In the genomic region with DNA sequence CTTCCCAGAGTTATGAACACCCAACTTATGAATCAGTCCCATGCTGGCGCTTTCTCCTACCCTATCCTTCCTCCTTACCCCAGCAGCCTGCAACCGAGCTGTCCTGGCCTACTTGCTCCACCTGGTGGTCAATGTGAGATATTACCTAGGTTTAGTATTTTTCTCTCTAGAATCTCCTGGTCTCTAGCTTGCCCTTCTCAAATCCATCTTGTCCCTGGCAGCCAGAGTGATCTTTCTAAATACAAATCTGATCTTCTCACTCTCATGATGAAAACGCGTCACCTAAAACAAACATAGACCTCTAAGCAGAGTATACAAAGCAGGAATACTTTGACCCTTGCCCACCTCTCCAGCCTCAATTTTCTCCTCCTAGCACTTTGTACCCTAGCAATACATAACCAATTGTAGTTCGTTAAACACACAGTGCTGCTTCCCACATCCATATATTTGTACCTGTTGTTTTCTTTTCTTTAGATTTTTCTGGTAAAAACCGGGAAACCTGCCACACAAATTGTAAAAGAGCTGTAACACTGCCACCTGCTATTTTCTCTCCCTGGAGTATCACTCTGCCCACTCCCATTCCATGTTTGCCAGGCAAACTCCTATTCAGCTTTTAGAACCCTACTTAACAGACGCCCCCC, we compare ENCODE assay signal across 1 cellular context.
A peak's percentile ranks its signal among the peaks of the same experiment; 100 is the strongest.
TF ChIP-seq lines count a peak whose summit lies in the region.

No MANE protein-coding gene starts in this region.

TF ChIP-seq in HepG2, 621 proteins besides CTCF, POLR2A, EP300 and RAD21 (continued from another document):
- TF ChIP-seq, protein P1, sequence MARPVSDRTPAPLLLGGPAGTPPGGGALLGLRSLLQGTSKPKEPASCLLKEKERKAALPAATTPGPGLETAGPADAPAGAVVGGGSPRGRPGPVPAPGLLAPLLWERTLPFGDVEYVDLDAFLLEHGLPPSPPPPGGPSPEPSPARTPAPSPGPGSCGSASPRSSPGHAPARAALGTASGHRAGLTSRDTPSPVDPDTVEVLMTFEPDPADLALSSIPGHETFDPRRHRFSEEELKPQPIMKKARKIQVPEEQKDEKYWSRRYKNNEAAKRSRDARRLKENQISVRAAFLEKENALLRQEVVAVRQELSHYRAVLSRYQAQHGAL (CRISPR knock-in tag; IDR thresholded peaks at IDR 0.05; ENCODE audit: not compliant biosample characterization): no peak
- TF ChIP-seq ZNF101 (CRISPR knock-in tag; IDR thresholded peaks at IDR 0.05; ENCODE audit: borderline replicate concordance, low read depth) (no peak), ZNF607 (CRISPR knock-in tag; IDR thresholded peaks at IDR 0.05; ENCODE audit: borderline replicate concordance) (no peak; the same call in 1 of the 2 replicates), ELF3 (CRISPR knock-in tag; IDR thresholded peaks at IDR 0.05) (peak; percentile 82), ZFP36L2 (CRISPR knock-in tag; IDR thresholded peaks at IDR 0.05) (no peak), ZNF550 (CRISPR knock-in tag; IDR thresholded peaks at IDR 0.05; ENCODE audit: borderline replicate concordance) (no peak)
- TF ChIP-seq, protein P2, sequence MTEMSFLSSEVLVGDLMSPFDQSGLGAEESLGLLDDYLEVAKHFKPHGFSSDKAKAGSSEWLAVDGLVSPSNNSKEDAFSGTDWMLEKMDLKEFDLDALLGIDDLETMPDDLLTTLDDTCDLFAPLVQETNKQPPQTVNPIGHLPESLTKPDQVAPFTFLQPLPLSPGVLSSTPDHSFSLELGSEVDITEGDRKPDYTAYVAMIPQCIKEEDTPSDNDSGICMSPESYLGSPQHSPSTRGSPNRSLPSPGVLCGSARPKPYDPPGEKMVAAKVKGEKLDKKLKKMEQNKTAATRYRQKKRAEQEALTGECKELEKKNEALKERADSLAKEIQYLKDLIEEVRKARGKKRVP (CRISPR knock-in tag; IDR thresholded peaks at IDR 0.05): peak in 1 of 2 experiments; percentile 73; a peak in 1 of 4 replicates
- TF ChIP-seq, protein P3, sequence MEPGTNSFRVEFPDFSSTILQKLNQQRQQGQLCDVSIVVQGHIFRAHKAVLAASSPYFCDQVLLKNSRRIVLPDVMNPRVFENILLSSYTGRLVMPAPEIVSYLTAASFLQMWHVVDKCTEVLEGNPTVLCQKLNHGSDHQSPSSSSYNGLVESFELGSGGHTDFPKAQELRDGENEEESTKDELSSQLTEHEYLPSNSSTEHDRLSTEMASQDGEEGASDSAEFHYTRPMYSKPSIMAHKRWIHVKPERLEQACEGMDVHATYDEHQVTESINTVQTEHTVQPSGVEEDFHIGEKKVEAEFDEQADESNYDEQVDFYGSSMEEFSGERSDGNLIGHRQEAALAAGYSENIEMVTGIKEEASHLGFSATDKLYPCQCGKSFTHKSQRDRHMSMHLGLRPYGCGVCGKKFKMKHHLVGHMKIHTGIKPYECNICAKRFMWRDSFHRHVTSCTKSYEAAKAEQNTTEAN (CRISPR knock-in tag; conservative IDR thresholded peaks at IDR 0.05): 0 out of 2 replicates have a peak, but pooled peaks have one; percentile 65
